Comparison of ENCODE assay signal across 1 cellular context in genomic region chr2:72943540-72944395, GRCh38.
A peak's percentile ranks its signal among the peaks of the same experiment; 100 is the strongest.
TF ChIP-seq lines count a peak whose summit lies in the region.

No MANE protein-coding gene starts in this region.

TF ChIP-seq in HepG2, 621 proteins besides CTCF, POLR2A, EP300 and RAD21 (continued from another document and continues in another):
- no peak for TF ChIP-seq MTERF4 (CRISPR knock-in tag; IDR thresholded peaks at IDR 0.05)
- 0 out of 2 replicates have a peak, but pooled peaks have one; percentile 59 for TF ChIP-seq MTA1 (CRISPR knock-in tag; IDR thresholded peaks at IDR 0.05; ENCODE audit: borderline replicate concordance)
- TF ChIP-seq PLRG1 (conservative IDR thresholded peaks at IDR 0.05): no peak
- TF ChIP-seq GZF1 (CRISPR knock-in tag; IDR thresholded peaks at IDR 0.05): no peak
- peak; percentile 46; the same call in 1 of the 2 replicates for TF ChIP-seq UBTF (CRISPR knock-in tag; IDR thresholded peaks at IDR 0.05)
- TF ChIP-seq ZNF224 (CRISPR knock-in tag; IDR thresholded peaks at IDR 0.05): no peak
- no peak for TF ChIP-seq ZNF451 (CRISPR knock-in tag; IDR thresholded peaks at IDR 0.05)
- TF ChIP-seq ZFAT (CRISPR knock-in tag; conservative IDR thresholded peaks at IDR 0.05): no peak
- TF ChIP-seq PAF1 (CRISPR knock-in tag; IDR thresholded peaks at IDR 0.05): no peak
- no peak for TF ChIP-seq ZNF646 (CRISPR knock-in tag; IDR thresholded peaks at IDR 0.05)
- TF ChIP-seq MEIS1 (CRISPR knock-in tag; IDR thresholded peaks at IDR 0.05; ENCODE audit: borderline replicate concordance): no peak
- no peak for TF ChIP-seq NCOA1 (CRISPR knock-in tag; IDR thresholded peaks at IDR 0.05)
- TF ChIP-seq FOXP4 (CRISPR knock-in tag; IDR thresholded peaks at IDR 0.05): 0 out of 2 replicates have a peak, but pooled peaks have one; percentile 16
- TF ChIP-seq ATF6 (CRISPR knock-in tag; conservative IDR thresholded peaks at IDR 0.05): no peak
- no peak for TF ChIP-seq REL (CRISPR knock-in tag; conservative IDR thresholded peaks at IDR 0.05)
- no peak for TF ChIP-seq PRPF4 (IDR thresholded peaks at IDR 0.05; ENCODE audit: low read depth, low read length, poor library complexity, severe bottlenecking)
- no peak for TF ChIP-seq TAF1 (CRISPR knock-in tag; IDR thresholded peaks at IDR 0.05)
- 0 out of 2 replicates have a peak, but pooled peaks have one; percentile 34 for TF ChIP-seq NR2C2 (CRISPR knock-in tag; IDR thresholded peaks at IDR 0.05; ENCODE audit: borderline replicate concordance)
- no peak for TF ChIP-seq ZNF800 (CRISPR knock-in tag; IDR thresholded peaks at IDR 0.05)
- no peak for TF ChIP-seq ZNF766 (CRISPR knock-in tag; IDR thresholded peaks at IDR 0.05; ENCODE audit: borderline replicate concordance)
- no peak for TF ChIP-seq FOXJ3 (CRISPR knock-in tag; IDR thresholded peaks at IDR 0.05; ENCODE audit: borderline replicate concordance)
- TF ChIP-seq THYN1 (CRISPR knock-in tag; IDR thresholded peaks at IDR 0.05; ENCODE audit: borderline replicate concordance, low read depth): no peak
- no peak for TF ChIP-seq HINFP (CRISPR knock-in tag; IDR thresholded peaks at IDR 0.05; ENCODE audit: low read depth)
- TF ChIP-seq MAZ (IDR thresholded peaks at IDR 0.05; ENCODE audit: borderline replicate concordance, low read depth, low read length): no peak
- 0 out of 2 replicates have a peak, but pooled peaks have one; percentile 49 for TF ChIP-seq MAZ (CRISPR knock-in tag; IDR thresholded peaks at IDR 0.05; ENCODE audit: low read depth)
- 0 out of 2 replicates have a peak, but pooled peaks have one; percentile 40 for TF ChIP-seq GATAD2A (CRISPR knock-in tag; IDR thresholded peaks at IDR 0.05)
- TF ChIP-seq HMG20A (CRISPR knock-in tag; IDR thresholded peaks at IDR 0.05; ENCODE audit: borderline replicate concordance): no peak
- no peak for TF ChIP-seq SRSF9 (IDR thresholded peaks at IDR 0.05; ENCODE audit: borderline replicate concordance, insufficient read depth, low read depth, low read length, poor library complexity, severe bottlenecking)
- no peak for TF ChIP-seq TEAD2 (CRISPR knock-in tag; IDR thresholded peaks at IDR 0.05)
- no peak for TF ChIP-seq MLLT10 (CRISPR knock-in tag; IDR thresholded peaks at IDR 0.05)
- no peak for TF ChIP-seq ZIK1 (CRISPR knock-in tag; IDR thresholded peaks at IDR 0.05; ENCODE audit: borderline replicate concordance, low read depth)
- TF ChIP-seq SMAD9 (CRISPR knock-in tag; IDR thresholded peaks at IDR 0.05): no peak
- no peak for TF ChIP-seq EZH2 (conservative IDR thresholded peaks at IDR 0.05; ENCODE audit: low read depth, low read length)
- TF ChIP-seq DR1 (CRISPR knock-in tag; IDR thresholded peaks at IDR 0.05): no peak
- TF ChIP-seq NAIF1 (CRISPR knock-in tag; IDR thresholded peaks at IDR 0.05; ENCODE audit: borderline replicate concordance): no peak
- no peak for TF ChIP-seq ZFP1 (CRISPR knock-in tag; IDR thresholded peaks at IDR 0.05)
- TF ChIP-seq ZNF251 (CRISPR knock-in tag; IDR thresholded peaks at IDR 0.05): no peak
- no peak for TF ChIP-seq JUN (CRISPR knock-in tag; IDR thresholded peaks at IDR 0.05)
- no peak for TF ChIP-seq CEBPB (IDR thresholded peaks at IDR 0.05; ENCODE audit: borderline replicate concordance, low read depth, low read length)
- TF ChIP-seq LRRFIP1 (CRISPR knock-in tag; conservative IDR thresholded peaks at IDR 0.05): no peak
- TF ChIP-seq ZNF232 (CRISPR knock-in tag; IDR thresholded peaks at IDR 0.05; ENCODE audit: borderline replicate concordance): no peak
- no peak for TF ChIP-seq ZMAT3 (CRISPR knock-in tag; conservative IDR thresholded peaks at IDR 0.05)
- TF ChIP-seq ZNF33A (CRISPR knock-in tag; IDR thresholded peaks at IDR 0.05; ENCODE audit: borderline replicate concordance): no peak
- no peak for TF ChIP-seq ZBTB1 (CRISPR knock-in tag; IDR thresholded peaks at IDR 0.05; ENCODE audit: borderline replicate concordance)
- TF ChIP-seq POLR2G (IDR thresholded peaks at IDR 0.05; ENCODE audit: low read depth, low read length): no peak
- peak; percentile 95 for TF ChIP-seq HNF4A (CRISPR knock-in tag; IDR thresholded peaks at IDR 0.05)
- TF ChIP-seq ZNF850 (CRISPR knock-in tag; conservative IDR thresholded peaks at IDR 0.05): no peak
- no peak for TF ChIP-seq KLF15 (CRISPR knock-in tag; IDR thresholded peaks at IDR 0.05; ENCODE audit: borderline replicate concordance)
